In the genomic region with DNA sequence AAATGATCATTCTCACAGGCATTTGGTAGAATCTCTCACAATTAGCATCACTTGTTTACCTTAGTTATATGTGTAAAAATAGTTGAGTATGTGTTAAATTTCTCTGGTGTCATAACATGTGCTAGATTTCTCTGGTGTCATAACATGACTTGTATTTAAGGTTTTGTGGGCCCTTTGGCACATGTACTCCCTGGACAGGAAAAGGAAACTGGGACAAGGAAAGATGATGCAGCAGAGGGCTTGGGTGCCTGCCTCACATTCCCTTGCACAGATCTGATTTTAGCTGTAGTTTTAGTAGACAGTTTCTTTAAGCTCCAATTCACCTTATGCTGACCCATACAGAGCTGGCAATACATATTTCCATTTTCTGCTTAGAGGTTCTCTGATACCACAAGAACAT, we compare ENCODE assay signal across 28 cellular contexts.
"Had no signal": no experiment of that assay in that cellular context is flagged by ENCODE, and none has a peak within 500 bp of the region (broad histone marks: within the 10 kb centered on the region; RNA-seq: fewer than 3 reads in every experiment).

No MANE protein-coding gene starts in this region.

- H3K27me3 ChIP-seq: heart left ventricle, neural progenitor cell, upper lobe of left lung, vagina had no signal

- H3K36me3 ChIP-seq: heart left ventricle, lower lobe of right lung, neural progenitor cell, upper lobe of left lung, vagina had no signal

- H3K9me3 Mint-ChIP-seq: activated CD4-positive, alpha-beta memory T cell treated with anti-CD3 and anti-CD28 coated beads for 36 hours; activated CD4-positive, alpha-beta T cell treated with anti-CD3 and anti-CD28 coated beads, Interleukin-2, amount 10 ng/mL, durations not matched to agents 24 days and 14 days; activated T-cell treated with anti-CD3 and anti-CD28 coated beads, Interleukin-2, amount 50 U/mL, for 4 hours; activated T-helper 17 cell treated with anti-CD3 and anti-CD28 coated beads, Interleukin-2, amount 50 U/mL, for 72 hours; dendritic cell treated with granulocyte-macrophage colony-stimulating factor and Interleukin-4, amounts not matched to agents 40 ng/mL and 50 ng/mL, for 4 days; neural progenitor cell; stimulated activated memory B cell treated with anti-CD40 and anti-IgM and Interleukin-4, amounts not matched to agents 10 μg/mL and 1 μg/mL and 100 μg/mL, for 72 hours; stimulated activated naive CD8-positive, alpha-beta T cell treated with anti-CD3 and anti-CD28 coated beads, Interleukin-15, amount 100 ng/mL, for 72 hours had no signal

- H3K9me3 ChIP-seq: lower lobe of right lung, upper lobe of left lung, vagina had no signal

- H3K27ac ChIP-seq: heart left ventricle, lower lobe of right lung, neural progenitor cell, parathyroid adenoma, upper lobe of left lung, vagina had no signal

- H3K27me3 Mint-ChIP-seq: activated CD4-positive, alpha-beta memory T cell treated with anti-CD3 and anti-CD28 coated beads for 36 hours; activated CD4-positive, alpha-beta T cell treated with anti-CD3 and anti-CD28 coated beads, Interleukin-2, amount 10 ng/mL, durations not matched to agents 24 days and 14 days; activated T-helper 17 cell treated with anti-CD3 and anti-CD28 coated beads, Interleukin-2, amount 50 U/mL, for 72 hours; central memory CD8-positive, alpha-beta T cell; dendritic cell treated with granulocyte-macrophage colony-stimulating factor and Interleukin-4, amounts not matched to agents 40 ng/mL and 50 ng/mL, for 4 days; stimulated activated memory B cell treated with anti-CD40 and anti-IgM and Interleukin-4, amounts not matched to agents 10 μg/mL and 1 μg/mL and 100 μg/mL, for 72 hours; stimulated activated naive CD8-positive, alpha-beta T cell treated with anti-CD3 and anti-CD28 coated beads, Interleukin-15, amount 100 ng/mL, for 72 hours; T-helper 17 cell had no signal

- H3K4me1 Mint-ChIP-seq: activated CD4-positive, alpha-beta T cell treated with anti-CD3 and anti-CD28 coated beads, Interleukin-2, amount 10 ng/mL, durations not matched to agents 24 days and 14 days; activated T-helper 17 cell treated with anti-CD3 and anti-CD28 coated beads, Interleukin-2, amount 50 U/mL, for 72 hours; central memory CD8-positive, alpha-beta T cell; natural killer cell; neural progenitor cell; stimulated activated memory B cell treated with anti-CD40 and anti-IgM and Interleukin-4, amounts not matched to agents 10 μg/mL and 1 μg/mL and 100 μg/mL, for 72 hours; stimulated activated naive CD8-positive, alpha-beta T cell treated with anti-CD3 and anti-CD28 coated beads, Interleukin-15, amount 100 ng/mL, for 72 hours; T-helper 17 cell had no signal

- ATAC-seq: activated T-cell treated with anti-CD3 and anti-CD28 coated beads, Interleukin-2, amount 50 U/mL, for 4 hours; activated T-helper 17 cell treated with anti-CD3 and anti-CD28 coated beads, Interleukin-2, amount 50 U/mL, for 72 hours; natural killer cell; stimulated activated memory B cell treated with anti-CD40 and anti-IgM and Interleukin-4, amounts not matched to agents 10 μg/mL and 1 μg/mL and 100 μg/mL, for 72 hours; stimulated activated naive CD8-positive, alpha-beta T cell treated with anti-CD3 and anti-CD28 coated beads, Interleukin-15, amount 100 ng/mL, for 72 hours; T-helper 17 cell had no signal

- H3K27ac Mint-ChIP-seq: activated CD4-positive, alpha-beta memory T cell treated with anti-CD3 and anti-CD28 coated beads for 36 hours; activated CD4-positive, alpha-beta T cell treated with anti-CD3 and anti-CD28 coated beads, Interleukin-2, amount 10 ng/mL, durations not matched to agents 24 days and 14 days; activated T-helper 17 cell treated with anti-CD3 and anti-CD28 coated beads, Interleukin-2, amount 50 U/mL, for 72 hours; dendritic cell treated with granulocyte-macrophage colony-stimulating factor and Interleukin-4, amounts not matched to agents 40 ng/mL and 50 ng/mL, for 4 days; natural killer cell; neural progenitor cell; stimulated activated memory B cell treated with anti-CD40 and anti-IgM and Interleukin-4, amounts not matched to agents 10 μg/mL and 1 μg/mL and 100 μg/mL, for 72 hours; stimulated activated naive CD8-positive, alpha-beta T cell treated with anti-CD3 and anti-CD28 coated beads, Interleukin-15, amount 100 ng/mL, for 72 hours; T-helper 17 cell had no signal

- DNase-seq: activated CD4-positive, alpha-beta memory T cell treated with anti-CD3 and anti-CD28 coated beads for 36 hours; activated CD4-positive, alpha-beta T cell treated with anti-CD3 and anti-CD28 coated beads, Interleukin-2, amount 10 ng/mL, durations not matched to agents 24 days and 14 days; activated CD4-positive, CD25-positive, alpha-beta regulatory T cell treated with anti-CD3 and anti-CD28 coated beads, Interleukin-2, amount 50 U/mL, for 72 hours; activated CD8-positive, alpha-beta memory T cell treated with anti-CD3 and anti-CD28 coated beads, Interleukin-2, amount 50 U/mL, for 48 hours; activated gamma-delta T cell treated with Interleukin-2 at 50 U/mL for 16 hours; activated naive CD4-positive, alpha-beta T cell treated with anti-CD3 and anti-CD28 coated beads, Interleukin-2, amount 50 U/mL, for 16 hours; activated T-cell treated with anti-CD3 and anti-CD28 coated beads, Interleukin-2, amount 50 U/mL, for 4 hours; amygdala; hypothalamus; mesenchymal stem cell; natural killer cell; occipital lobe; stimulated activated CD4-positive, alpha-beta T cell treated with anti-CD3 and anti-CD28 coated beads, Interleukin-4, amount 100 ng/mL, for 4 hours; stimulated activated CD8-positive, alpha-beta memory T cell treated with anti-CD3 and anti-CD28 coated beads, Interleukin-4, amount 100 ng/mL, for 48 hours; stimulated activated naive CD8-positive, alpha-beta T cell treated with anti-CD3 and anti-CD28 coated beads, Interleukin-15, amount 100 ng/mL, for 72 hours; substantia nigra; T-helper 17 cell; T1000 had no signal

- H3K36me3 Mint-ChIP-seq: activated CD4-positive, alpha-beta memory T cell treated with anti-CD3 and anti-CD28 coated beads for 36 hours; natural killer cell; neural progenitor cell; stimulated activated memory B cell treated with anti-CD40 and anti-IgM and Interleukin-4, amounts not matched to agents 10 μg/mL and 1 μg/mL and 100 μg/mL, for 72 hours had no signal

- H3K4me3 ChIP-seq: heart left ventricle, lower lobe of right lung, neural progenitor cell, upper lobe of left lung, vagina had no signal

- H3K4me3 Mint-ChIP-seq: activated CD4-positive, alpha-beta memory T cell treated with anti-CD3 and anti-CD28 coated beads for 36 hours; activated CD4-positive, alpha-beta T cell treated with anti-CD3 and anti-CD28 coated beads, Interleukin-2, amount 10 ng/mL, durations not matched to agents 24 days and 14 days; activated T-cell treated with anti-CD3 and anti-CD28 coated beads, Interleukin-2, amount 50 U/mL, for 4 hours; activated T-helper 17 cell treated with anti-CD3 and anti-CD28 coated beads, Interleukin-2, amount 50 U/mL, for 72 hours; central memory CD8-positive, alpha-beta T cell; dendritic cell treated with granulocyte-macrophage colony-stimulating factor and Interleukin-4, amounts not matched to agents 40 ng/mL and 50 ng/mL, for 4 days; natural killer cell; neural progenitor cell; stimulated activated memory B cell treated with anti-CD40 and anti-IgM and Interleukin-4, amounts not matched to agents 10 μg/mL and 1 μg/mL and 100 μg/mL, for 72 hours; stimulated activated naive CD8-positive, alpha-beta T cell treated with anti-CD3 and anti-CD28 coated beads, Interleukin-15, amount 100 ng/mL, for 72 hours; T-helper 17 cell had no signal

- H3K4me1 ChIP-seq: lower lobe of right lung, parathyroid adenoma, upper lobe of left lung, vagina had no signal
